24 cellular contexts compared by ENCODE assay signal in genomic region chr13:97148894-97149293, GRCh38.
"Had no signal": no experiment of that assay in that cellular context is flagged by ENCODE, and none has a peak within 500 bp of the region (broad histone marks: within the 10 kb centered on the region; RNA-seq: fewer than 3 reads in every experiment).

No MANE protein-coding gene starts in this region.

- H3K4me1 ChIP-seq: breast epithelium, gastroesophageal sphincter, lower lobe of right lung, tibial nerve, uterus had no signal

- H3K36me3 ChIP-seq: ascending aorta, breast epithelium, esophagus squamous epithelium, gastroesophageal sphincter, lower lobe of right lung, tibial nerve, uterus had no signal

- H3K9me3 Mint-ChIP-seq: activated naive CD4-positive, alpha-beta T cell treated with anti-CD3 and anti-CD28 coated beads, Interleukin-2, amount 50 U/mL, for 24 hours; central memory CD8-positive, alpha-beta T cell; natural killer cell; T-cell; T-helper 2 cell treated with Interferon-gamma antibody and Interleukin-4, amounts not matched to agents 5 μg/mL and 100 μg/mL, for 36 hours; WTC11 had no signal

- H3K27ac Mint-ChIP-seq: activated naive CD4-positive, alpha-beta T cell treated with anti-CD3 and anti-CD28 coated beads, Interleukin-2, amount 50 U/mL, for 24 hours; natural killer cell; progenitor cell of endocrine pancreas; T-cell; T-helper 2 cell treated with Interferon-gamma antibody and Interleukin-4, amounts not matched to agents 5 μg/mL and 100 μg/mL, for 36 hours; WTC11 had no signal

- H3K4me1 Mint-ChIP-seq: activated naive CD4-positive, alpha-beta T cell treated with anti-CD3 and anti-CD28 coated beads, Interleukin-2, amount 50 U/mL, for 24 hours; central memory CD8-positive, alpha-beta T cell; natural killer cell; T-cell; WTC11 had no signal

- H3K9me3 ChIP-seq: breast epithelium, esophagus squamous epithelium, lower lobe of right lung, uterus had no signal

- FAIRE-seq: islet of Langerhans, TTC549 had no signal

- H3K27me3 ChIP-seq: ascending aorta, breast epithelium, esophagus squamous epithelium, gastroesophageal sphincter, tibial nerve, uterus had no signal

- H3K27ac ChIP-seq: ascending aorta, breast epithelium, coronary artery, esophagus squamous epithelium, gastroesophageal sphincter, lower lobe of right lung, tibial nerve, uterus had no signal

- H3K27me3 Mint-ChIP-seq: activated naive CD4-positive, alpha-beta T cell treated with anti-CD3 and anti-CD28 coated beads, Interleukin-2, amount 50 U/mL, for 24 hours had no signal

- DNase-seq: activated gamma-delta T cell treated with Interleukin-2 at 50 U/mL for 16 hours; activated T-cell treated with anti-CD3 and anti-CD28 coated beads, Interleukin-2, amount 50 U/mL, for 1 hour; esophagus squamous epithelium; head of caudate nucleus; hypothalamus; lower lobe of right lung; natural killer cell; retina; stimulated activated CD4-positive, alpha-beta T cell treated with anti-CD3 and anti-CD28 coated beads, Interleukin-4, amount 100 ng/mL, for 24 hours; stimulated activated naive CD8-positive, alpha-beta T cell treated with anti-CD3 and anti-CD28 coated beads, Interleukin-15, Interleukin-2, amounts not matched to agents 100 U/mL and 50 U/mL, for 24 hours; T-cell; uterus had no signal

- H3K36me3 Mint-ChIP-seq: activated naive CD4-positive, alpha-beta T cell treated with anti-CD3 and anti-CD28 coated beads, Interleukin-2, amount 50 U/mL, for 24 hours; natural killer cell; T-cell; WTC11 had no signal

- H3K4me3 ChIP-seq: ascending aorta, breast epithelium, coronary artery, esophagus squamous epithelium, gastroesophageal sphincter, lower lobe of right lung, tibial nerve, uterus had no signal

- ATAC-seq: gastroesophageal sphincter; lower lobe of right lung; natural killer cell; stimulated activated naive CD8-positive, alpha-beta T cell treated with anti-CD3 and anti-CD28 coated beads, Interleukin-15, Interleukin-2, amounts not matched to agents 100 U/mL and 50 U/mL, for 24 hours; T-cell; WTC11 had no signal

- H3K4me3 Mint-ChIP-seq: activated naive CD4-positive, alpha-beta T cell treated with anti-CD3 and anti-CD28 coated beads, Interleukin-2, amount 50 U/mL, for 24 hours; central memory CD8-positive, alpha-beta T cell; natural killer cell; T-cell; T-helper 2 cell treated with Interferon-gamma antibody and Interleukin-4, amounts not matched to agents 5 μg/mL and 100 μg/mL, for 36 hours; WTC11 had no signal
